In the genomic region with DNA sequence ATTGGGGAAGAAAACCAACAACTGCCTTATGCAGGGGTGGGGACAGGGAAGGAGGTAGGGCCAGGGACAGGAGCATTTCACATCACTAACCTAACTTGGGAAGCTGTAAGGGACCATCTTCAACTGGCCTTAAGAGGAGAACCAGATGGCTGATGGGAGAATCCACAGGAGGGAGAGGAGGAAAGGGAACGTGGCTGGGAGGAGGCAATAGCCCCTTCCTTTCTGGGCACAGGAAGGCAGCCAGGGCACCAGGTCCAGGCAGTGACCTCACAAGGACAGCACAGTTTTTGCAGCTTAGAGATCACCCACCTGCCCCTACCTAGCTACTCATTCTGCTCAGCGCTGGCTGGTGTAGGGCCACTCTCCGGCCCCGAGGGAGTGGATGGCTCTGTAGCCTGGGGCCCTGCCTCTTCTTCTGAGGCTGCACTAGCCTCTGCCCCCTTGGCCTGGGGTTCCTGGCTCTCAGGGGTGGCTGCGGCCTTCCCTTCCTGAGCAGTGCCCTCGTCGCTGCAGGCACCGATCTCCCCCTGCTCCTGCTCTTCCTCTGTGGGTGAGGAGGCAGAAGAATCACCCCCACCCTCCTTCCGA, we compare ENCODE assay signal across 8 cellular contexts. TPM values are rescaled to one million over a fixed set of nuclear protein-coding genes. Genes with fewer than 3 reads are reported as not detected.
A peak's percentile ranks its signal among the peaks of the same experiment; 100 is the strongest.
DNase-seq lines count a peak whose midpoint lies in the region; ATAC-seq and TF ChIP-seq lines count a peak whose summit lies in the region.

No MANE protein-coding gene starts in this region.

- no peaks in the 10 kb centered on the region for H4K20me1 ChIP-seq in OCI-LY1 (ENCODE audit: insufficient read depth, low read length)

- no peaks in the 10 kb centered on the region for H3K9me2 ChIP-seq in OCI-LY1 (ENCODE audit: low read depth, low read length)

- peak; percentile 36 for DNase-seq in GM06990 (ENCODE audit: extremely low read depth, insufficient read length)
- no peak for DNase-seq in effector memory CD8-positive, alpha-beta T cell
- DNase-seq in progenitor cell of endocrine pancreas (ENCODE audit: low spot score, unreplicated experiment): no peak
- no peak for DNase-seq in inferior parietal cortex (ENCODE audit: extremely low spot score)
- DNase-seq in activated CD8-positive, alpha-beta memory T cell treated with anti-CD3 and anti-CD28 coated beads, Interleukin-2, amount 50 U/mL, for 4 hours: no peak

- H3K9me3 Mint-ChIP-seq in effector memory CD8-positive, alpha-beta T cell: no peaks in the 10 kb centered on the region
- H3K9me3 Mint-ChIP-seq in progenitor cell of endocrine pancreas (ENCODE audit: low read depth): no peaks in the 10 kb centered on the region

- peaks cover 15% of the 10 kb centered on the region for H3F3A ChIP-seq in OCI-LY1 (ENCODE audit: insufficient read depth, low read length)

- H3K4me1 Mint-ChIP-seq in effector memory CD8-positive, alpha-beta T cell (ENCODE audit: low read depth in 2 of 2): peaks cover 28 to 41% of the 10 kb centered on the region in 2 donors
- H3K4me1 Mint-ChIP-seq in progenitor cell of endocrine pancreas (ENCODE audit: low read depth): peaks cover 40% of the 10 kb centered on the region

- ATAC-seq in effector memory CD8-positive, alpha-beta T cell (replicated peaks): no peak
- ATAC-seq in GM21723 (IDR thresholded peaks at IDR 0.05; ENCODE audit: unreplicated experiment): no peak
- no peak for ATAC-seq in activated CD4-positive, CD25-positive, alpha-beta regulatory T cell treated with anti-CD3 and anti-CD28 coated beads, Interleukin-2, amount 50 U/mL, for 24 hours

- H3K4me1 ChIP-seq in OCI-LY1 (ENCODE audit: insufficient read depth, low read length, severe bottlenecking): peaks cover 44% of the 10 kb centered on the region

- H3K27me3 Mint-ChIP-seq in effector memory CD8-positive, alpha-beta T cell: no peaks in the 10 kb centered on the region
- peaks cover 6% of the 10 kb centered on the region for H3K27me3 Mint-ChIP-seq in progenitor cell of endocrine pancreas

- H3K4me3 ChIP-seq in GM06990 (replicated peaks; ENCODE audit: low read depth, low read length) (peak overlapping the region; percentile 79), OCI-LY1 (ENCODE audit: low read depth, low read length, poor library complexity, severe bottlenecking) (peak overlapping the region; percentile 74)

- H3K36me3 Mint-ChIP-seq in effector memory CD8-positive, alpha-beta T cell (ENCODE audit: insufficient read depth): peaks cover 47% of the 10 kb centered on the region
- peaks cover 23% of the 10 kb centered on the region for H3K36me3 Mint-ChIP-seq in progenitor cell of endocrine pancreas (ENCODE audit: insufficient read depth)

- peak overlapping the region; percentile 96 for H3K4me2 ChIP-seq in OCI-LY1 (ENCODE audit: low read length)

- no peaks in the 10 kb centered on the region for H3K9me3 ChIP-seq in OCI-LY1 (ENCODE audit: low read length)

- H2AFZ ChIP-seq in OCI-LY1 (ENCODE audit: low read length): no peak overlapping the region

- H3K36me3 ChIP-seq in GM06990 (ENCODE audit: control insufficient read depth, insufficient read depth, low read length) (peaks cover 24% of the 10 kb centered on the region), OCI-LY1 (ENCODE audit: insufficient read depth, low read length) (peaks cover 55% of the 10 kb centered on the region)

- peak overlapping the region; percentile 77 for H3K27ac ChIP-seq in OCI-LY1 (ENCODE audit: low read depth, low read length, poor library complexity, severe bottlenecking)

- H3K79me2 ChIP-seq in OCI-LY1 (ENCODE audit: insufficient read depth, low read length): peaks cover 7% of the 10 kb centered on the region; the same call in 1 of the 2 replicates

- peak overlapping the region; percentile 24 to 85 for H3K27ac Mint-ChIP-seq in effector memory CD8-positive, alpha-beta T cell
- H3K27ac Mint-ChIP-seq in progenitor cell of endocrine pancreas: peak overlapping the region; percentile 98

- TF ChIP-seq CTCF in GM06990 (IDR thresholded peaks at IDR 0.05; ENCODE audit: insufficient read depth, low read length, poor library complexity, severe bottlenecking) (no peak), OCI-LY1 (IDR thresholded peaks at IDR 0.05; ENCODE audit: low read length) (no peak), progenitor cell of endocrine pancreas (IDR thresholded peaks at IDR 0.05; ENCODE audit: unreplicated experiment) (no peak)

- H3K27me3 ChIP-seq in GM06990 (replicated peaks; ENCODE audit: control insufficient read depth, insufficient read depth, low read length): no peaks in the 10 kb centered on the region
- H3K27me3 ChIP-seq in OCI-LY1 (ENCODE audit: insufficient read depth, low read length): 0 out of 2 replicates have a peak, but pooled peaks cover 8% of the 10 kb centered on the region

- peak overlapping the region; percentile 79 to 81 for H3K4me3 Mint-ChIP-seq in effector memory CD8-positive, alpha-beta T cell
- H3K4me3 Mint-ChIP-seq in progenitor cell of endocrine pancreas (ENCODE audit: low read depth): peak overlapping the region; percentile 97

- peak overlapping the region; percentile 85 for H3K9ac ChIP-seq in OCI-LY1 (ENCODE audit: low read length)

RNA-seq across cellular contexts. Expression of a gene that starts 1.7 kb away (rescaled TPM):
- 774 and 833 TPM in 2 replicates for total RNA-seq in progenitor cell of endocrine pancreas

RNA-seq across cellular contexts. Expression of a gene that starts 27.9 kb away (rescaled TPM):
- total RNA-seq in progenitor cell of endocrine pancreas: 15.0 and 17.3 TPM in 2 replicates

RNA-seq across cellular contexts. Expression of a gene that starts 28.0 kb away (rescaled TPM):
- 3.1 and 3.9 TPM in 2 replicates for total RNA-seq in progenitor cell of endocrine pancreas

RNA-seq across cellular contexts. Expression of a gene that starts 42.5 kb away (rescaled TPM):
- 197 and 207 TPM in 2 replicates for total RNA-seq in progenitor cell of endocrine pancreas

RNA-seq across cellular contexts. Expression of a gene that starts 59.9 kb away (rescaled TPM):
- total RNA-seq in progenitor cell of endocrine pancreas: 91.0 and 93.6 TPM in 2 replicates
